In the genomic region with DNA sequence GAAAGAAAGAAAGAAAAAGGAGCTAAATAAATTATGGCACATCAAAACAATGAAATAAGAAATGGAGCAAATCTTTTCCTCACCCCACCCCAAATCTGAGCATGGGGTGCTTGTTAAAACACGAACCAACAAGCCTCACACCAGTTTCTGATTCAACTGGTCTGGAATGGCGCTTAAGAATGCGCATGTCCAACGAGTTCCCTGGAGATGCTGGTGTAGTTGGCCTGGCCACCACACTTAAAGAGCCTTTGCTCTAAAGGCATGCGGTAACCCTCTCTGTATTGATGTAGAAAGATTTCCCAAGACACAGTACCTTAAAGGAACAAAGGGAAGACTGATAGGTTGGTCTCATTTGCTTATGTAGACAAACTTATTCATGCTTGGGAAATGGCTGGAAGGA, we compare ENCODE assay signal across 1 cellular context.
A peak's percentile ranks its signal among the peaks of the same experiment; 100 is the strongest.
TF ChIP-seq lines count a peak whose summit lies in the region.

No MANE protein-coding gene starts in this region.

TF ChIP-seq in H1, 55 proteins besides CTCF, POLR2A, EP300 and RAD21:
- peak; percentile 97 for TF ChIP-seq POU5F1 (IDR thresholded peaks at IDR 0.05; ENCODE audit: low read depth, low read length)
- TF ChIP-seq, protein P1, sequence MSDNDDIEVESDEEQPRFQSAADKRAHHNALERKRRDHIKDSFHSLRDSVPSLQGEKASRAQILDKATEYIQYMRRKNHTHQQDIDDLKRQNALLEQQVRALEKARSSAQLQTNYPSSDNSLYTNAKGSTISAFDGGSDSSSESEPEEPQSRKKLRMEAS (IDR thresholded peaks at IDR 0.05), result peak; percentile 30; the same call in 1 of the 2 replicates
- TF ChIP-seq CBX5 (IDR thresholded peaks at IDR 0.05; ENCODE audit: low read depth, low read length), result no peak
